1 cellular context compared by ENCODE assay signal in the genomic region with DNA sequence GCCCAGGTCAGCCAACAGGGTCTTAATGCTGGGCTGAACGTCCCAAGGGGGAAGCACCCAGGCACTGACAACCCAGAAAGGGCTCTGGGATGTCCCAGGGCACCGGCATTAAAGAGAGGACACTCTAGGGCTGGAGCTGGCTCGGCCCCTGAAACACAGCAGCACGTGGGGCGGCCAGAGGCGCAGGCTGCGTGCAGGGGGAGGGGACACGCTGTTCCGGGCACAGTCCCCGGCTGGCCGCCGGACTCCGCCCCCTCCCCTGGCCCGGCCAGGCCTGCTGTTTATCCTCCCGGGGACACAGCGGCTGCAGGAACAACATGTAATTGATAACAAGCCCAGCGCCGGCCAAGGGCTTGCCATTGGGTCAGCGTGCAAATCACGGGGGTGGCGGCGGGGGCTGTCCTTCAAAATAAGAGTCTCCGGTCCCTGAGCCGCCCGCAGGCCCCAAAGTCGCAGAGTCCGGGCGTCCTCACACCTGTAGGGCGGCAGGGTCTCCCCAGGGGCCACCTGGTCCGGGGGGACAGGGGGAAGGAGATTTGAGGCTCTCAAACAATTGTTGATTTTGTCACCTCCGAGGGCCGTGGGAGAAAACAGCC.
TF ChIP-seq lines count a peak whose summit lies in the region.

No MANE protein-coding gene starts in this region.

TF ChIP-seq in WTC11, 78 proteins besides CTCF, POLR2A, EP300 and RAD21 (continued from another document and continues in another):
- TF ChIP-seq, protein P1, sequence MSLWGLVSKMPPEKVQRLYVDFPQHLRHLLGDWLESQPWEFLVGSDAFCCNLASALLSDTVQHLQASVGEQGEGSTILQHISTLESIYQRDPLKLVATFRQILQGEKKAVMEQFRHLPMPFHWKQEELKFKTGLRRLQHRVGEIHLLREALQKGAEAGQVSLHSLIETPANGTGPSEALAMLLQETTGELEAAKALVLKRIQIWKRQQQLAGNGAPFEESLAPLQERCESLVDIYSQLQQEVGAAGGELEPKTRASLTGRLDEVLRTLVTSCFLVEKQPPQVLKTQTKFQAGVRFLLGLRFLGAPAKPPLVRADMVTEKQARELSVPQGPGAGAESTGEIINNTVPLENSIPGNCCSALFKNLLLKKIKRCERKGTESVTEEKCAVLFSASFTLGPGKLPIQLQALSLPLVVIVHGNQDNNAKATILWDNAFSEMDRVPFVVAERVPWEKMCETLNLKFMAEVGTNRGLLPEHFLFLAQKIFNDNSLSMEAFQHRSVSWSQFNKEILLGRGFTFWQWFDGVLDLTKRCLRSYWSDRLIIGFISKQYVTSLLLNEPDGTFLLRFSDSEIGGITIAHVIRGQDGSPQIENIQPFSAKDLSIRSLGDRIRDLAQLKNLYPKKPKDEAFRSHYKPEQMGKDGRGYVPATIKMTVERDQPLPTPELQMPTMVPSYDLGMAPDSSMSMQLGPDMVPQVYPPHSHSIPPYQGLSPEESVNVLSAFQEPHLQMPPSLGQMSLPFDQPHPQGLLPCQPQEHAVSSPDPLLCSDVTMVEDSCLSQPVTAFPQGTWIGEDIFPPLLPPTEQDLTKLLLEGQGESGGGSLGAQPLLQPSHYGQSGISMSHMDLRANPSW (CRISPR knock-in tag; conservative IDR thresholded peaks at IDR 0.05; ENCODE audit: low read depth) = no peak
- TF ChIP-seq, protein P2, sequence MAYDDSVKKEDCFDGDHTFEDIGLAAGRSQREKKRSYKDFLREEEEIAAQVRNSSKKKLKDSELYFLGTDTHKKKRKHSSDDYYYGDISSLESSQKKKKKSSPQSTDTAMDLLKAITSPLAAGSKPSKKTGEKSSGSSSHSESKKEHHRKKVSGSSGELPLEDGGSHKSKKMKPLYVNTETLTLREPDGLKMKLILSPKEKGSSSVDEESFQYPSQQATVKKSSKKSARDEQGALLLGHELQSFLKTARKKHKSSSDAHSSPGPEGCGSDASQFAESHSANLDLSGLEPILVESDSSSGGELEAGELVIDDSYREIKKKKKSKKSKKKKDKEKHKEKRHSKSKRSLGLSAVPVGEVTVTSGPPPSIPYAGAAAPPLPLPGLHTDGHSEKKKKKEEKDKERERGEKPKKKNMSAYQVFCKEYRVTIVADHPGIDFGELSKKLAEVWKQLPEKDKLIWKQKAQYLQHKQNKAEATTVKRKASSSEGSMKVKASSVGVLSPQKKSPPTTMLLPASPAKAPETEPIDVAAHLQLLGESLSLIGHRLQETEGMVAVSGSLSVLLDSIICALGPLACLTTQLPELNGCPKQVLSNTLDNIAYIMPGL (CRISPR knock-in tag; IDR thresholded peaks at IDR 0.05) = 0 out of 2 replicates have a peak, but pooled peaks have one; percentile 33
- TF ChIP-seq, protein P3, sequence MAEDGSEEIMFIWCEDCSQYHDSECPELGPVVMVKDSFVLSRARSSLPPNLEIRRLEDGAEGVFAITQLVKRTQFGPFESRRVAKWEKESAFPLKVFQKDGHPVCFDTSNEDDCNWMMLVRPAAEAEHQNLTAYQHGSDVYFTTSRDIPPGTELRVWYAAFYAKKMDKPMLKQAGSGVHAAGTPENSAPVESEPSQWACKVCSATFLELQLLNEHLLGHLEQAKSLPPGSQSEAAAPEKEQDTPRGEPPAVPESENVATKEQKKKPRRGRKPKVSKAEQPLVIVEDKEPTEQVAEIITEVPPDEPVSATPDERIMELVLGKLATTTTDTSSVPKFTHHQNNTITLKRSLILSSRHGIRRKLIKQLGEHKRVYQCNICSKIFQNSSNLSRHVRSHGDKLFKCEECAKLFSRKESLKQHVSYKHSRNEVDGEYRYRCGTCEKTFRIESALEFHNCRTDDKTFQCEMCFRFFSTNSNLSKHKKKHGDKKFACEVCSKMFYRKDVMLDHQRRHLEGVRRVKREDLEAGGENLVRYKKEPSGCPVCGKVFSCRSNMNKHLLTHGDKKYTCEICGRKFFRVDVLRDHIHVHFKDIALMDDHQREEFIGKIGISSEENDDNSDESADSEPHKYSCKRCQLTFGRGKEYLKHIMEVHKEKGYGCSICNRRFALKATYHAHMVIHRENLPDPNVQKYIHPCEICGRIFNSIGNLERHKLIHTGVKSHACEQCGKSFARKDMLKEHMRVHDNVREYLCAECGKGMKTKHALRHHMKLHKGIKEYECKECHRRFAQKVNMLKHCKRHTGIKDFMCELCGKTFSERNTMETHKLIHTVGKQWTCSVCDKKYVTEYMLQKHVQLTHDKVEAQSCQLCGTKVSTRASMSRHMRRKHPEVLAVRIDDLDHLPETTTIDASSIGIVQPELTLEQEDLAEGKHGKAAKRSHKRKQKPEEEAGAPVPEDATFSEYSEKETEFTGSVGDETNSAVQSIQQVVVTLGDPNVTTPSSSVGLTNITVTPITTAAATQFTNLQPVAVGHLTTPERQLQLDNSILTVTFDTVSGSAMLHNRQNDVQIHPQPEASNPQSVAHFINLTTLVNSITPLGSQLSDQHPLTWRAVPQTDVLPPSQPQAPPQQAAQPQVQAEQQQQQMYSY (CRISPR knock-in tag; IDR thresholded peaks at IDR 0.05) = no peak
- TF ChIP-seq, protein P4, sequence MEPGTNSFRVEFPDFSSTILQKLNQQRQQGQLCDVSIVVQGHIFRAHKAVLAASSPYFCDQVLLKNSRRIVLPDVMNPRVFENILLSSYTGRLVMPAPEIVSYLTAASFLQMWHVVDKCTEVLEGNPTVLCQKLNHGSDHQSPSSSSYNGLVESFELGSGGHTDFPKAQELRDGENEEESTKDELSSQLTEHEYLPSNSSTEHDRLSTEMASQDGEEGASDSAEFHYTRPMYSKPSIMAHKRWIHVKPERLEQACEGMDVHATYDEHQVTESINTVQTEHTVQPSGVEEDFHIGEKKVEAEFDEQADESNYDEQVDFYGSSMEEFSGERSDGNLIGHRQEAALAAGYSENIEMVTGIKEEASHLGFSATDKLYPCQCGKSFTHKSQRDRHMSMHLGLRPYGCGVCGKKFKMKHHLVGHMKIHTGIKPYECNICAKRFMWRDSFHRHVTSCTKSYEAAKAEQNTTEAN (CRISPR knock-in tag; IDR thresholded peaks at IDR 0.05) = no peak; the same call in 1 of the 2 replicates
- TF ChIP-seq NFYB (CRISPR knock-in tag; conservative IDR thresholded peaks at IDR 0.05; ENCODE audit: low read depth) (peak; percentile 42; the same call in 1 of the 2 replicates), KAT7 (CRISPR knock-in tag; IDR thresholded peaks at IDR 0.05; ENCODE audit: borderline replicate concordance) (no peak), MXD4 (CRISPR knock-in tag; IDR thresholded peaks at IDR 0.05; ENCODE audit: borderline replicate concordance) (no peak), RORB (CRISPR knock-in tag; IDR thresholded peaks at IDR 0.05) (no peak), CREB1 (CRISPR knock-in tag; IDR thresholded peaks at IDR 0.05) (no peak), ZNF416 (CRISPR knock-in tag; IDR thresholded peaks at IDR 0.05) (no peak), IRF2 (CRISPR knock-in tag; IDR thresholded peaks at IDR 0.05; ENCODE audit: borderline replicate concordance, low read depth) (no peak), ZNF263 (CRISPR knock-in tag; IDR thresholded peaks at IDR 0.05; ENCODE audit: low read depth) (no peak), GRHL2 (CRISPR knock-in tag; IDR thresholded peaks at IDR 0.05; ENCODE audit: insufficient replicate concordance, severe bottlenecking) (no peak), ZNF396 (CRISPR knock-in tag; IDR thresholded peaks at IDR 0.05; ENCODE audit: borderline replicate concordance) (no peak), TP53 (CRISPR knock-in tag; IDR thresholded peaks at IDR 0.05) (no peak), ZNF138 (CRISPR knock-in tag; conservative IDR thresholded peaks at IDR 0.05) (no peak), EMX1 (CRISPR knock-in tag; IDR thresholded peaks at IDR 0.05) (no peak), GABPB1 (CRISPR knock-in tag; IDR thresholded peaks at IDR 0.05) (peak; percentile 20; the same call in 1 of the 2 replicates), NR2C2 (CRISPR knock-in tag; IDR thresholded peaks at IDR 0.05) (no peak), SP1 (CRISPR knock-in tag; conservative IDR thresholded peaks at IDR 0.05) (peak; percentile 39; the same call in 1 of the 2 replicates), ELF4 (CRISPR knock-in tag; IDR thresholded peaks at IDR 0.05; ENCODE audit: low read depth) (no peak), NFATC4 (CRISPR knock-in tag; IDR thresholded peaks at IDR 0.05) (no peak), TEAD1 (CRISPR knock-in tag; IDR thresholded peaks at IDR 0.05) (peak; percentile 51; the same call in 1 of the 2 replicates), ESRRA (CRISPR knock-in tag; IDR thresholded peaks at IDR 0.05; ENCODE audit: borderline replicate concordance) (no peak), ZNF121 (CRISPR knock-in tag; IDR thresholded peaks at IDR 0.05) (no peak), FOXJ3 (CRISPR knock-in tag; IDR thresholded peaks at IDR 0.05; ENCODE audit: borderline replicate concordance) (no peak), SMAD3 (CRISPR knock-in tag; IDR thresholded peaks at IDR 0.05; ENCODE audit: borderline replicate concordance) (no peak), ZNF219 (CRISPR knock-in tag; IDR thresholded peaks at IDR 0.05; ENCODE audit: borderline replicate concordance) (no peak)
- TF ChIP-seq, protein P5, sequence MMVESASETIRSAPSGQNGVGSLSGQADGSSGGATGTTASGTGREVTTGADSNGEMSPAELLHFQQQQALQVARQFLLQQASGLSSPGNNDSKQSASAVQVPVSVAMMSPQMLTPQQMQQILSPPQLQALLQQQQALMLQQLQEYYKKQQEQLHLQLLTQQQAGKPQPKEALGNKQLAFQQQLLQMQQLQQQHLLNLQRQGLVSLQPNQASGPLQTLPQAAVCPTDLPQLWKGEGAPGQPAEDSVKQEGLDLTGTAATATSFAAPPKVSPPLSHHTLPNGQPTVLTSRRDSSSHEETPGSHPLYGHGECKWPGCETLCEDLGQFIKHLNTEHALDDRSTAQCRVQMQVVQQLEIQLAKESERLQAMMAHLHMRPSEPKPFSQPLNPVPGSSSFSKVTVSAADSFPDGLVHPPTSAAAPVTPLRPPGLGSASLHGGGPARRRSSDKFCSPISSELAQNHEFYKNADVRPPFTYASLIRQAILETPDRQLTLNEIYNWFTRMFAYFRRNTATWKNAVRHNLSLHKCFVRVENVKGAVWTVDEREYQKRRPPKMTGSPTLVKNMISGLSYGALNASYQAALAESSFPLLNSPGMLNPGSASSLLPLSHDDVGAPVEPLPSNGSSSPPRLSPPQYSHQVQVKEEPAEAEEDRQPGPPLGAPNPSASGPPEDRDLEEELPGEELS (CRISPR knock-in tag; IDR thresholded peaks at IDR 0.05) = peak; percentile 65
- TF ChIP-seq, protein P6, sequence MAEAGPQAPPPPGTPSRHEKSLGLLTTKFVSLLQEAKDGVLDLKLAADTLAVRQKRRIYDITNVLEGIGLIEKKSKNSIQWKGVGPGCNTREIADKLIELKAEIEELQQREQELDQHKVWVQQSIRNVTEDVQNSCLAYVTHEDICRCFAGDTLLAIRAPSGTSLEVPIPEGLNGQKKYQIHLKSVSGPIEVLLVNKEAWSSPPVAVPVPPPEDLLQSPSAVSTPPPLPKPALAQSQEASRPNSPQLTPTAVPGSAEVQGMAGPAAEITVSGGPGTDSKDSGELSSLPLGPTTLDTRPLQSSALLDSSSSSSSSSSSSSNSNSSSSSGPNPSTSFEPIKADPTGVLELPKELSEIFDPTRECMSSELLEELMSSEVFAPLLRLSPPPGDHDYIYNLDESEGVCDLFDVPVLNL (CRISPR knock-in tag; IDR thresholded peaks at IDR 0.05; ENCODE audit: borderline replicate concordance, low read depth) = no peak
- TF ChIP-seq, protein P7, sequence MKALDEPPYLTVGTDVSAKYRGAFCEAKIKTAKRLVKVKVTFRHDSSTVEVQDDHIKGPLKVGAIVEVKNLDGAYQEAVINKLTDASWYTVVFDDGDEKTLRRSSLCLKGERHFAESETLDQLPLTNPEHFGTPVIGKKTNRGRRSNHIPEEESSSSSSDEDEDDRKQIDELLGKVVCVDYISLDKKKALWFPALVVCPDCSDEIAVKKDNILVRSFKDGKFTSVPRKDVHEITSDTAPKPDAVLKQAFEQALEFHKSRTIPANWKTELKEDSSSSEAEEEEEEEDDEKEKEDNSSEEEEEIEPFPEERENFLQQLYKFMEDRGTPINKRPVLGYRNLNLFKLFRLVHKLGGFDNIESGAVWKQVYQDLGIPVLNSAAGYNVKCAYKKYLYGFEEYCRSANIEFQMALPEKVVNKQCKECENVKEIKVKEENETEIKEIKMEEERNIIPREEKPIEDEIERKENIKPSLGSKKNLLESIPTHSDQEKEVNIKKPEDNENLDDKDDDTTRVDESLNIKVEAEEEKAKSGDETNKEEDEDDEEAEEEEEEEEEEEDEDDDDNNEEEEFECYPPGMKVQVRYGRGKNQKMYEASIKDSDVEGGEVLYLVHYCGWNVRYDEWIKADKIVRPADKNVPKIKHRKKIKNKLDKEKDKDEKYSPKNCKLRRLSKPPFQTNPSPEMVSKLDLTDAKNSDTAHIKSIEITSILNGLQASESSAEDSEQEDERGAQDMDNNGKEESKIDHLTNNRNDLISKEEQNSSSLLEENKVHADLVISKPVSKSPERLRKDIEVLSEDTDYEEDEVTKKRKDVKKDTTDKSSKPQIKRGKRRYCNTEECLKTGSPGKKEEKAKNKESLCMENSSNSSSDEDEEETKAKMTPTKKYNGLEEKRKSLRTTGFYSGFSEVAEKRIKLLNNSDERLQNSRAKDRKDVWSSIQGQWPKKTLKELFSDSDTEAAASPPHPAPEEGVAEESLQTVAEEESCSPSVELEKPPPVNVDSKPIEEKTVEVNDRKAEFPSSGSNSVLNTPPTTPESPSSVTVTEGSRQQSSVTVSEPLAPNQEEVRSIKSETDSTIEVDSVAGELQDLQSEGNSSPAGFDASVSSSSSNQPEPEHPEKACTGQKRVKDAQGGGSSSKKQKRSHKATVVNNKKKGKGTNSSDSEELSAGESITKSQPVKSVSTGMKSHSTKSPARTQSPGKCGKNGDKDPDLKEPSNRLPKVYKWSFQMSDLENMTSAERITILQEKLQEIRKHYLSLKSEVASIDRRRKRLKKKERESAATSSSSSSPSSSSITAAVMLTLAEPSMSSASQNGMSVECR (CRISPR knock-in tag; IDR thresholded peaks at IDR 0.05; ENCODE audit: borderline replicate concordance) = peak; percentile 56; the same call in 1 of the 2 replicates
- TF ChIP-seq, protein P8, sequence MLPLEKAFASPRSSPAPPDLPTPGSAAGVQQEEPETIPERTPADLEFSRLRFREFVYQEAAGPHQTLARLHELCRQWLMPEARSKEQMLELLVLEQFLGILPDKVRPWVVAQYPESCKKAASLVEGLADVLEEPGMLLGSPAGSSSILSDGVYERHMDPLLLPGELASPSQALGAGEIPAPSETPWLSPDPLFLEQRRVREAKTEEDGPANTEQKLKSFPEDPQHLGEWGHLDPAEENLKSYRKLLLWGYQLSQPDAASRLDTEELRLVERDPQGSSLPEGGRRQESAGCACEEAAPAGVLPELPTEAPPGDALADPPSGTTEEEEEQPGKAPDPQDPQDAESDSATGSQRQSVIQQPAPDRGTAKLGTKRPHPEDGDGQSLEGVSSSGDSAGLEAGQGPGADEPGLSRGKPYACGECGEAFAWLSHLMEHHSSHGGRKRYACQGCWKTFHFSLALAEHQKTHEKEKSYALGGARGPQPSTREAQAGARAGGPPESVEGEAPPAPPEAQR (CRISPR knock-in tag; IDR thresholded peaks at IDR 0.05) = no peak
- TF ChIP-seq, protein P9, sequence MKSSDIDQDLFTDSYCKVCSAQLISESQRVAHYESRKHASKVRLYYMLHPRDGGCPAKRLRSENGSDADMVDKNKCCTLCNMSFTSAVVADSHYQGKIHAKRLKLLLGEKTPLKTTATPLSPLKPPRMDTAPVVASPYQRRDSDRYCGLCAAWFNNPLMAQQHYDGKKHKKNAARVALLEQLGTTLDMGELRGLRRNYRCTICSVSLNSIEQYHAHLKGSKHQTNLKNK (CRISPR knock-in tag; IDR thresholded peaks at IDR 0.05) = no peak
- TF ChIP-seq, protein P10, sequence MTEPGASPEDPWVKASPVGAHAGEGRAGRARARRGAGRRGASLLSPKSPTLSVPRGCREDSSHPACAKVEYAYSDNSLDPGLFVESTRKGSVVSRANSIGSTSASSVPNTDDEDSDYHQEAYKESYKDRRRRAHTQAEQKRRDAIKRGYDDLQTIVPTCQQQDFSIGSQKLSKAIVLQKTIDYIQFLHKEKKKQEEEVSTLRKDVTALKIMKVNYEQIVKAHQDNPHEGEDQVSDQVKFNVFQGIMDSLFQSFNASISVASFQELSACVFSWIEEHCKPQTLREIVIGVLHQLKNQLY (CRISPR knock-in tag; IDR thresholded peaks at IDR 0.05) = no peak
